Comparison of ENCODE assay signal across 10 cellular contexts in the genomic region with DNA sequence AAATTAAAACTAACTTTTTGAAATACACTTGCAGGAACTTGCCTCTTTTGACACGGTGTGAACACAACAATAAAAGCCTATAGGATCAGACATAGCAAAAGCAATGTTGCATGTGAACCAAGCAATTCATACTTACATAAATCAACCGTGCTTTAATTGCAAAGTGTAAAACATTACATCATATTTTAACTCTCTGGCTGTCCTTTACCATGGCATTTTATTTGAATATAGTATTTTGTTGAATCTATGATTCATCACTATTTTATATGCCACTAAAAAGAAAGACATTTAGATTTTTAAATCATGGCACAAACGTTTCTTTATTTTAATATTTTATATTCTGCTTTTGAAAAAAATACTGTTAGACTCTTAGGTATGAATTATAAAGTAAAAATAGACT.
"Had no signal": no experiment of that assay in that cellular context is flagged by ENCODE, and none has a peak within 500 bp of the region (broad histone marks: within the 10 kb centered on the region; RNA-seq: fewer than 3 reads in every experiment).

No MANE protein-coding gene starts in this region.

- H3K9me3 ChIP-seq: HAP-1 had no signal

- DNase-seq: GM23248, GOT3, H7, HFFc6, Karpas-422, KBM-7 had no signal

- H3K4me1 ChIP-seq: HAP-1 had no signal

- H3K4me3 ChIP-seq: GM23248, HAP-1 had no signal

- H3K27ac ChIP-seq: GM23248, KMS-11 had no signal

- FAIRE-seq: HTR-8/SVneo had no signal

- H3K4me2 ChIP-seq: KMS-11 had no signal

- H3K36me3 Mint-ChIP-seq: IgD-negative memory B cell had no signal

- H3K36me3 ChIP-seq: HAP-1 had no signal

- H3K4me1 Mint-ChIP-seq: IgD-negative memory B cell had no signal

- H3K27ac Mint-ChIP-seq: HFFc6, IgD-negative memory B cell had no signal

- H2AFZ ChIP-seq: GM23248 had no signal

- H3K27me3 Mint-ChIP-seq: IgD-negative memory B cell had no signal

- H3K4me3 Mint-ChIP-seq: HFFc6, IgD-negative memory B cell had no signal

- H3K9ac ChIP-seq: GM23248, KMS-11 had no signal
